In genomic region chr19:1790054-1790762, GRCh38 we compare ENCODE assay signal across 20 cellular contexts. TPM values are rescaled to one million over a fixed set of nuclear protein-coding genes. Genes with fewer than 3 reads are reported as not detected.
"Had no signal": no experiment of that assay in that cellular context is flagged by ENCODE, and none has a peak within 500 bp of the region (broad histone marks: within the 10 kb centered on the region; RNA-seq: fewer than 3 reads in every experiment).

No MANE protein-coding gene starts in this region.

- H3K27ac ChIP-seq: body of pancreas, esophagus muscularis mucosa had no signal

- H3K36me3 ChIP-seq: esophagus muscularis mucosa had no signal

- DNase-seq: amniotic stem cell; body of pancreas; cortex of kidney; effector CD4-positive, alpha-beta T cell; hippocampal formation; left colon; posterior cingulate gyrus; stimulated activated naive CD8-positive, alpha-beta T cell treated with anti-CD3 and anti-CD28 coated beads, Interleukin-15, amount 100 ng/mL, for 72 hours; T1000 had no signal

- H3K27ac Mint-ChIP-seq: activated CD8-positive, alpha-beta memory T cell treated with anti-CD3 and anti-CD28 coated beads, Interleukin-2, amount 10 ng/mL, durations not matched to agents 7 days and 5 days; activated naive CD8-positive, alpha-beta T cell; activated T-cell treated with anti-CD3 and anti-CD28 coated beads, Interleukin-2, amount 50 U/mL, for 24 hours; memory B cell; naive thymus-derived CD8-positive, alpha-beta T cell; stimulated activated naive CD8-positive, alpha-beta T cell treated with anti-CD3 and anti-CD28 coated beads, Interleukin-15, amount 100 ng/mL, for 72 hours; T-cell; type B pancreatic cell had no signal

- H3K9me3 Mint-ChIP-seq: activated T-cell treated with anti-CD3 and anti-CD28 coated beads, Interleukin-2, amount 50 U/mL, for 24 hours; central memory CD8-positive, alpha-beta T cell; memory B cell; naive thymus-derived CD8-positive, alpha-beta T cell; stimulated activated naive CD8-positive, alpha-beta T cell treated with anti-CD3 and anti-CD28 coated beads, Interleukin-15, amount 100 ng/mL, for 72 hours; T-cell; type B pancreatic cell had no signal

- H3K9me3 ChIP-seq: body of pancreas, esophagus muscularis mucosa had no signal

- H3K36me3 Mint-ChIP-seq: activated CD8-positive, alpha-beta memory T cell treated with anti-CD3 and anti-CD28 coated beads, Interleukin-2, amount 10 ng/mL, durations not matched to agents 7 days and 5 days; activated naive CD8-positive, alpha-beta T cell; memory B cell; naive thymus-derived CD8-positive, alpha-beta T cell; T-cell; type B pancreatic cell had no signal

- H3K27me3 Mint-ChIP-seq: activated CD8-positive, alpha-beta memory T cell treated with anti-CD3 and anti-CD28 coated beads, Interleukin-2, amount 10 ng/mL, durations not matched to agents 7 days and 5 days; central memory CD8-positive, alpha-beta T cell had no signal

- H3K4me1 Mint-ChIP-seq: memory B cell, T-cell had no signal

- H3K4me3 Mint-ChIP-seq: activated CD8-positive, alpha-beta memory T cell treated with anti-CD3 and anti-CD28 coated beads, Interleukin-2, amount 10 ng/mL, durations not matched to agents 7 days and 5 days; activated naive CD8-positive, alpha-beta T cell; activated T-cell treated with anti-CD3 and anti-CD28 coated beads, Interleukin-2, amount 50 U/mL, for 24 hours; central memory CD8-positive, alpha-beta T cell; stimulated activated naive CD8-positive, alpha-beta T cell treated with anti-CD3 and anti-CD28 coated beads, Interleukin-15, amount 100 ng/mL, for 72 hours; T-cell; type B pancreatic cell had no signal

- H3K4me3 ChIP-seq: body of pancreas had no signal

RNA-seq across cellular contexts. Expression of gene ONECUT3, which starts 36.9 kb away (rescaled TPM):
- total RNA-seq: activated CD8-positive, alpha-beta memory T cell treated with anti-CD3 and anti-CD28 coated beads, Interleukin-2, amount 10 ng/mL, durations not matched to agents 7 days and 5 days; esophagus muscularis mucosa; left colon; naive thymus-derived CD8-positive, alpha-beta T cell; smooth muscle cell; temporal lobe had no signal
- polyA plus RNA-seq: naive thymus-derived CD8-positive, alpha-beta T cell; smooth muscle cell had no signal
